In genomic region chr14:91021115-91021514, GRCh38 we compare ENCODE assay signal across 21 cellular contexts. TPM values are rescaled to one million over a fixed set of nuclear protein-coding genes. Genes with fewer than 3 reads are reported as not detected.
DNase-seq lines count a peak whose midpoint lies in the region; ATAC-seq and TF ChIP-seq lines count a peak whose summit lies in the region.
"Had no signal": no experiment of that assay in that cellular context is flagged by ENCODE, and none has a peak within 500 bp of the region (broad histone marks: within the 10 kb centered on the region; RNA-seq: fewer than 3 reads in every experiment).

No MANE protein-coding gene starts in this region.

- no peaks in the 10 kb centered on the region for H3K27me3 ChIP-seq in RWPE2 (ENCODE audit: insufficient read depth, poor library complexity, severe bottlenecking)
- no peaks in the 10 kb centered on the region for H3K27me3 ChIP-seq in spleen (replicated peaks in 1 of 7)
- H3K27me3 ChIP-seq: adrenal gland, upper lobe of left lung had no signal

- H3K4me3 ChIP-seq in RWPE2 (ENCODE audit: severe bottlenecking) (no peak overlapping the region), spleen (no peak overlapping the region)
- H3K4me3 ChIP-seq: adrenal gland, mucosa of descending colon, smooth muscle cell, upper lobe of left lung had no signal

- TF ChIP-seq CTCF in RWPE2 (IDR thresholded peaks at IDR 0.05; ENCODE audit: poor library complexity, severe bottlenecking), result no peak
- TF ChIP-seq CTCF in spleen (IDR thresholded peaks at IDR 0.05 in 8 of 11, conservative IDR thresholded peaks at IDR 0.05 in 3 of 11), result no peak

- WGBS in spleen, 5 donors, result 96 to 100% (median 97%) methylated on average over 3 of the region's 3 CpGs

- H3K36me3 Mint-ChIP-seq in activated CD4-positive, alpha-beta T cell treated with anti-CD3 and anti-CD28 coated beads, Interleukin-2, amount 10 ng/mL, durations not matched to agents 24 days and 14 days (ENCODE audit: low read depth), result peaks cover 18% of the 10 kb centered on the region
- H3K36me3 Mint-ChIP-seq in effector memory CD8-positive, alpha-beta T cell (ENCODE audit: insufficient read depth), result peaks cover 5% of the 10 kb centered on the region

- peak; percentile 57 for DNase-seq in activated CD4-positive, alpha-beta T cell treated with anti-CD3 and anti-CD28 coated beads, Interleukin-2, amount 10 ng/mL, durations not matched to agents 24 days and 14 days
- no peak for DNase-seq in activated CD4-positive, alpha-beta T cell treated with anti-CD3 and anti-CD28 coated beads, Interleukin-2, amount 50 U/mL, for 4 hours
- DNase-seq in RWPE2 (ENCODE audit: low spot score) (no peak), spleen (no peak), NCI-H69 (lab: John Stamatoyannopoulos, UW) (no peak), sciatic nerve (ENCODE audit: low spot score) (no peak), AML-193 (lab: John Stamatoyannopoulos, UW) (no peak)
- DNase-seq in effector memory CD8-positive, alpha-beta T cell, result no peak
- DNase-seq: adrenal gland; central memory CD4-positive, alpha-beta T cell; DND-41; effector memory CD4-positive, alpha-beta T cell; HFFc6; mucosa of descending colon; NCI-H2081; NCI-H774; RPMI8226; upper lobe of left lung had no signal

- TF ChIP-seq POLR2A in spleen (IDR thresholded peaks at IDR 0.05), result no peak

- no peaks in the 10 kb centered on the region for H3K36me3 ChIP-seq in RWPE2 (ENCODE audit: low read depth)
- peaks cover 0 to 3% (median 0%) of the 10 kb centered on the region in 6 donors for H3K36me3 ChIP-seq in spleen
- H3K36me3 ChIP-seq: adrenal gland, upper lobe of left lung had no signal

- ATAC-seq in RWPE2 (ENCODE audit: low read depth) (peak; percentile 44; the same call in 1 of the 3 replicates), sciatic nerve (no peak)
- ATAC-seq in effector memory CD8-positive, alpha-beta T cell (replicated peaks), result no peak
- ATAC-seq: mucosa of descending colon had no signal

- H3K27ac Mint-ChIP-seq in activated CD4-positive, alpha-beta T cell treated with anti-CD3 and anti-CD28 coated beads, Interleukin-2, amount 10 ng/mL, durations not matched to agents 24 days and 14 days, result peak overlapping the region; percentile 93
- H3K27ac Mint-ChIP-seq in effector memory CD8-positive, alpha-beta T cell, result peak overlapping the region; percentile 44 to 77
- H3K27ac Mint-ChIP-seq: HFFc6 had no signal

- H3K4me3 Mint-ChIP-seq in activated CD4-positive, alpha-beta T cell treated with anti-CD3 and anti-CD28 coated beads, Interleukin-2, amount 10 ng/mL, durations not matched to agents 24 days and 14 days, result peak overlapping the region; percentile 19
- no peak overlapping the region for H3K4me3 Mint-ChIP-seq in effector memory CD8-positive, alpha-beta T cell
- H3K4me3 Mint-ChIP-seq: CD14-positive monocyte, HFFc6 had no signal

- no peaks in the 10 kb centered on the region for H3K27me3 Mint-ChIP-seq in activated CD4-positive, alpha-beta T cell treated with anti-CD3 and anti-CD28 coated beads, Interleukin-2, amount 10 ng/mL, durations not matched to agents 24 days and 14 days
- no peaks in the 10 kb centered on the region for H3K27me3 Mint-ChIP-seq in effector memory CD8-positive, alpha-beta T cell

- peaks cover 37% of the 10 kb centered on the region for H3K4me1 Mint-ChIP-seq in activated CD4-positive, alpha-beta T cell treated with anti-CD3 and anti-CD28 coated beads, Interleukin-2, amount 10 ng/mL, durations not matched to agents 24 days and 14 days
- peaks cover 15 to 33% of the 10 kb centered on the region in 2 donors for H3K4me1 Mint-ChIP-seq in effector memory CD8-positive, alpha-beta T cell (ENCODE audit: low read depth in 2 of 2)

- H3K9me3 Mint-ChIP-seq in activated CD4-positive, alpha-beta T cell treated with anti-CD3 and anti-CD28 coated beads, Interleukin-2, amount 10 ng/mL, durations not matched to agents 24 days and 14 days, result peaks cover 4% of the 10 kb centered on the region
- no peaks in the 10 kb centered on the region for H3K9me3 Mint-ChIP-seq in effector memory CD8-positive, alpha-beta T cell
- H3K9me3 Mint-ChIP-seq: HFFc6 had no signal

- H3K4me1 ChIP-seq in RWPE2 (ENCODE audit: insufficient read depth, poor library complexity, severe bottlenecking) (peaks cover 6% of the 10 kb centered on the region), spleen (peaks cover 11 to 43% (median 25%) of the 10 kb centered on the region in 6 donors)
- H3K4me1 ChIP-seq: adrenal gland, parathyroid adenoma had no signal

- H3K27ac ChIP-seq in RWPE2 (ENCODE audit: poor library complexity, severe bottlenecking), result no peak overlapping the region
- peak overlapping the region in 7 of 8 donors; percentile 86 to 91 (median 87) for H3K27ac ChIP-seq in spleen
- H3K27ac ChIP-seq: adrenal gland, parathyroid adenoma had no signal

- intact Hi-C loops in activated CD4-positive, alpha-beta T cell treated with anti-CD3 and anti-CD28 coated beads, Interleukin-2, amount 10 ng/mL, durations not matched to agents 24 days and 14 days (cut with micrococcal nuclease), result loop anchor here (5.0 kb wide), 1 partner anchor 206 kb away; no protein-coding TSS in a partner anchor
- intact Hi-C loops in spleen (cut with DNase I; ENCODE audit: low total_unique reads), result no loop called here
- intact Hi-C loops in sciatic nerve (cut with DNase I), result no loop called here

- H3K9me3 ChIP-seq in RWPE2 (ENCODE audit: severe bottlenecking) (no peaks in the 10 kb centered on the region), spleen (no peaks in the 10 kb centered on the region)
- H3K9me3 ChIP-seq: adrenal gland, mucosa of descending colon, upper lobe of left lung had no signal

RNA-seq across cellular contexts. Expression of gene RPS6KA5, which starts 39.3 kb away (rescaled TPM):
- 13.5 and 13.8 TPM in 2 replicates for total RNA-seq in activated CD4-positive, alpha-beta T cell treated with anti-CD3 and anti-CD28 coated beads, Interleukin-2, amount 10 ng/mL, durations not matched to agents 24 days and 14 days
- total RNA-seq in spleen, result 10 to 100 TPM in 4 of 7 donors, 1 to 10 TPM in 3; 8.2 to 17.8 (median 14.6) TPM
- polyA plus RNA-seq in spleen, result 1 to 10 TPM; 1.4 to 2.5 (median 1.7) TPM
- total RNA-seq in sciatic nerve, result 30.4 TPM
